1 cellular context compared by ENCODE assay signal in the genomic region with DNA sequence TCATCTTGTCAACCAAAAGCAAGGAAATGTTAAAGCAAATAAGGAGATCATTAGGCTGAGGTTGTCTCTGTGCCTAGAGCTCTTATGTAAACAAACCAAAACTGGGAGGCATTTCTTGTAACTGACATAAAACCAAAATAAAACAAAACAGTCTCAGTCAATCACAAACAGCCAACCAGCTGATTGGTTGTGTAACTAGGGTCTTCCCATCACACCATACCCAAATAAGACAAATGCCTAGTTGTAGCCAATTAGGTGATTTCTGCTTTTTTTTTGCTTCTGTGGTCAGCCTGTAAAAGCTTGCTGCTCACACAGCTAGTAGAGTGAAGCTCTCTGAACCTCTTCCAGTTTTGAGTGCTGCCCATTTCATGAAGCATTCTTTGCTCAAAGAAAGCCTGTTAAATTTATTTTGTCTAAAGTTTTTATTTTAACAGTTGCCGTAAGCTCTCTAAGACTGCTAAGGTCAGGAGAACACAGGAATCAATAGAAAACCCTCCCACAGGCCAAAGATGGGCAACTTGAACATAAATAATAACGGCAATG.
A peak's percentile ranks its signal among the peaks of the same experiment; 100 is the strongest.
TF ChIP-seq lines count a peak whose summit lies in the region.

No MANE protein-coding gene starts in this region.

TF ChIP-seq in K562, 482 proteins besides CTCF, POLR2A, EP300 and RAD21:
- TF ChIP-seq ZNF217 (CRISPR knock-in tag; IDR thresholded peaks at IDR 0.05) (no peak), PKNOX1 (IDR thresholded peaks at IDR 0.05) (peak; percentile 54; the same call in 1 of the 2 replicates), ZNF589 (CRISPR knock-in tag; IDR thresholded peaks at IDR 0.05; ENCODE audit: low read depth) (no peak), GATAD2B (IDR thresholded peaks at IDR 0.05; ENCODE audit: borderline replicate concordance) (no peak), GTF2A2 (tag; IDR thresholded peaks at IDR 0.05) (no peak)
- TF ChIP-seq, protein P1, sequence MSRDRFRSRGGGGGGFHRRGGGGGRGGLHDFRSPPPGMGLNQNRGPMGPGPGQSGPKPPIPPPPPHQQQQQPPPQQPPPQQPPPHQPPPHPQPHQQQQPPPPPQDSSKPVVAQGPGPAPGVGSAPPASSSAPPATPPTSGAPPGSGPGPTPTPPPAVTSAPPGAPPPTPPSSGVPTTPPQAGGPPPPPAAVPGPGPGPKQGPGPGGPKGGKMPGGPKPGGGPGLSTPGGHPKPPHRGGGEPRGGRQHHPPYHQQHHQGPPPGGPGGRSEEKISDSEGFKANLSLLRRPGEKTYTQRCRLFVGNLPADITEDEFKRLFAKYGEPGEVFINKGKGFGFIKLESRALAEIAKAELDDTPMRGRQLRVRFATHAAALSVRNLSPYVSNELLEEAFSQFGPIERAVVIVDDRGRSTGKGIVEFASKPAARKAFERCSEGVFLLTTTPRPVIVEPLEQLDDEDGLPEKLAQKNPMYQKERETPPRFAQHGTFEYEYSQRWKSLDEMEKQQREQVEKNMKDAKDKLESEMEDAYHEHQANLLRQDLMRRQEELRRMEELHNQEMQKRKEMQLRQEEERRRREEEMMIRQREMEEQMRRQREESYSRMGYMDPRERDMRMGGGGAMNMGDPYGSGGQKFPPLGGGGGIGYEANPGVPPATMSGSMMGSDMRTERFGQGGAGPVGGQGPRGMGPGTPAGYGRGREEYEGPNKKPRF (IDR thresholded peaks at IDR 0.05; ENCODE audit: low read depth, low read length), result no peak
